Comparison of ENCODE assay signal across 23 cellular contexts in the genomic region with DNA sequence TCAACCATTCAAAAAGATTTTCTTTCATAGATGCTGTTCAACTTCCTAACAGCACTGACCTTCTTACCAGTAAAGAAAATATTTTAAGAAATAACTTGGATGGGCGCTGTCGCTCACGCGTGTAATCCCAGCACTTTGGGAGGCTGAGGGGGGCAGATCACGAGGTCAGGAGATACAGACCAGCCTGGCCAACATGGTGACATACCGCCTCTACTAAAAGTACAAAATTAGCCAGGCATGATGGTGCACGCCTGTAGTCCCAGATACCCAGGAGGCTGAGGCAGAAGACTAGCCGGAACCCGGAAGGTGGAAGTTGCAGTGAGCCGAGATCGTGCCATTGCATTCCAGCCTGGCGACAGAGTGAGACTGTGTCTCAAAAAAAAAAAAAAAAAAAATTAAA.
"Had no signal": no experiment of that assay in that cellular context is flagged by ENCODE, and none has a peak within 500 bp of the region (broad histone marks: within the 10 kb centered on the region; RNA-seq: fewer than 3 reads in every experiment).

No MANE protein-coding gene starts in this region.

- H3K27me3 Mint-ChIP-seq: effector memory CD8-positive, alpha-beta T cell; memory B cell; stimulated activated naive CD8-positive, alpha-beta T cell treated with anti-CD3 and anti-CD28 coated beads, Interleukin-15, amount 100 ng/mL, for 72 hours had no signal

- H3K27me3 ChIP-seq: gastrocnemius medialis, heart right ventricle, neutrophil, pancreas, suprapubic skin, transverse colon, vagina had no signal

- H3K4me1 Mint-ChIP-seq: memory B cell; natural killer cell; neural crest cell; stimulated activated naive CD8-positive, alpha-beta T cell treated with anti-CD3 and anti-CD28 coated beads, Interleukin-15, amount 100 ng/mL, for 72 hours had no signal

- H3K27ac ChIP-seq: gastrocnemius medialis, heart right ventricle, neutrophil, pancreas, suprapubic skin, transverse colon, vagina had no signal

- H3K4me3 Mint-ChIP-seq: effector memory CD8-positive, alpha-beta T cell; memory B cell; natural killer cell; neural crest cell; stimulated activated naive CD8-positive, alpha-beta T cell treated with anti-CD3 and anti-CD28 coated beads, Interleukin-15, amount 100 ng/mL, for 72 hours had no signal

- H3K27ac Mint-ChIP-seq: effector memory CD8-positive, alpha-beta T cell; memory B cell; natural killer cell; stimulated activated naive CD8-positive, alpha-beta T cell treated with anti-CD3 and anti-CD28 coated beads, Interleukin-15, amount 100 ng/mL, for 72 hours had no signal

- DNase-seq: cortex of kidney; effector memory CD8-positive, alpha-beta T cell; foreskin fibroblast; gastrocnemius medialis; glutamatergic neuron; heart right ventricle; hippocampal formation; natural killer cell; pancreas; stimulated activated CD4-positive, alpha-beta T cell treated with anti-CD3 and anti-CD28 coated beads, Interleukin-12 subunit alpha, Interleukin-12 subunit beta, amount 100 ng/mL, for 4 hours; stimulated activated CD4-positive, alpha-beta T cell treated with anti-CD3 and anti-CD28 coated beads, Interleukin-1b, Interleukin-23, amount 100 ng/mL, for 48 hours; stimulated activated CD4-positive, alpha-beta T cell treated with anti-CD3 and anti-CD28 coated beads, Interleukin-4, amount 100 ng/mL, for 1 hour; stimulated activated CD8-positive, alpha-beta memory T cell treated with anti-CD3 and anti-CD28 coated beads, Interleukin-4, amount 100 ng/mL, for 48 hours; stimulated activated naive CD4-positive, alpha-beta T cell; stimulated activated naive CD8-positive, alpha-beta T cell treated with anti-CD3 and anti-CD28 coated beads, Interleukin-15, amount 100 ng/mL, for 72 hours; transverse colon had no signal

- H3K36me3 Mint-ChIP-seq: memory B cell had no signal

- H3K4me3 ChIP-seq: gastrocnemius medialis, heart right ventricle, lung, pancreas, smooth muscle cell, suprapubic skin, transverse colon, vagina had no signal

- H3K36me3 ChIP-seq: gastrocnemius medialis, heart right ventricle, neutrophil, pancreas, suprapubic skin, transverse colon, vagina had no signal
